ENCODE assay signal across 15 cellular contexts in genomic region chr3:120344349-120344748, GRCh38. TPM values are rescaled to one million over a fixed set of nuclear protein-coding genes. Genes with fewer than 3 reads are reported as not detected.
DNase-seq lines count a peak whose midpoint lies in the region; ATAC-seq, FAIRE-seq and TF ChIP-seq lines count a peak whose summit lies in the region.
"Had no signal": no experiment of that assay in that cellular context is flagged by ENCODE, and none has a peak within 500 bp of the region (broad histone marks: within the 10 kb centered on the region; RNA-seq: fewer than 3 reads in every experiment).

No MANE protein-coding gene starts in this region.

- CTCF ChIA-PET in A549 (lab: Yijun Ruan, JAX): interaction anchor here (1.0 to 1.3 kb wide), 2 partner anchors 24 to 74 kb away, joined by 3 read pairs; no protein-coding TSS in a partner anchor

- H3K9me3 ChIP-seq in A549 (peaks cover 15% of the 10 kb centered on the region), SU-DHL-6 (ENCODE audit: insufficient read depth, low read length) (peaks cover 34% of the 10 kb centered on the region; the same call in 1 of the 2 replicates)
- H3K9me3 ChIP-seq: SJSA1, vagina had no signal

- TF ChIP-seq CTCF in A549 (IDR thresholded peaks at IDR 0.05) (no peak), GM06990 (IDR thresholded peaks at IDR 0.05; ENCODE audit: insufficient read depth, low read length, poor library complexity, severe bottlenecking) (no peak), SU-DHL-6 (IDR thresholded peaks at IDR 0.05; ENCODE audit: insufficient read depth, low read length, poor library complexity, severe bottlenecking) (no peak), mesothelial cell of epicardium (IDR thresholded peaks at IDR 0.05; ENCODE audit: unreplicated experiment) (no peak)

- WGBS in A549 (ENCODE audit: missing lambda C conversion rate): 35% methylated on average over 1 of the region's 1 CpG

- H3K36me3 Mint-ChIP-seq in effector memory CD8-positive, alpha-beta T cell (ENCODE audit: insufficient read depth): peaks cover 29% of the 10 kb centered on the region
- peaks cover 23% of the 10 kb centered on the region for H3K36me3 Mint-ChIP-seq in mesothelial cell of epicardium

- DNase-seq in A549 (ENCODE audit: low read depth in 1 of 2, low spot score in 1 of 2) (no peak), GM06990 (ENCODE audit: extremely low read depth, insufficient read length) (peak; percentile 6), mesothelial cell of epicardium (ENCODE audit: low spot score in 2 of 2, unreplicated experiment in 2 of 2) (no peak), SHP77 treated with DMSO at 0.1 percent for 48 hours (lab: John Stamatoyannopoulos, UW) (no peak)
- DNase-seq in effector memory CD8-positive, alpha-beta T cell: no peak
- DNase-seq: cerebellar nuclear complex, islet precursor cell, NCI-H1092, NCI-H526 had no signal

- no peak overlapping the region for H3K9ac ChIP-seq in SU-DHL-6 (ENCODE audit: low read length)

- H3K79me2 ChIP-seq in SU-DHL-6 (ENCODE audit: insufficient read depth, low read length): peaks cover 94% of the 10 kb centered on the region

- TF ChIP-seq POLR2A in A549 (IDR thresholded peaks at IDR 0.05; ENCODE audit: low read length): no peak

- H3K27me3 ChIP-seq in GM06990 (replicated peaks; ENCODE audit: control insufficient read depth, insufficient read depth, low read length): no peaks in the 10 kb centered on the region
- no peaks in the 10 kb centered on the region for H3K27me3 ChIP-seq in SU-DHL-6 (ENCODE audit: low read length)
- H3K27me3 ChIP-seq: SJSA1, vagina had no signal

- H3K36me3 ChIP-seq in GM06990 (ENCODE audit: control insufficient read depth, insufficient read depth, low read length) (peaks cover 2% of the 10 kb centered on the region), SU-DHL-6 (ENCODE audit: low read length) (peaks cover 71% of the 10 kb centered on the region)
- H3K36me3 ChIP-seq: vagina had no signal

- peak overlapping the region; percentile 23; the same call in 1 of the 3 replicates for H3K4me2 ChIP-seq in A549
- H3K4me2 ChIP-seq in SU-DHL-6 (ENCODE audit: low read depth, low read length, poor library complexity, severe bottlenecking): peak overlapping the region; percentile 17

- H3K4me3 Mint-ChIP-seq in effector memory CD8-positive, alpha-beta T cell: peak overlapping the region; percentile 34 to 58
- no peak overlapping the region for H3K4me3 Mint-ChIP-seq in mesothelial cell of epicardium
- H3K4me3 Mint-ChIP-seq: CD14-positive monocyte had no signal

- peaks cover 33% of the 10 kb centered on the region for H3K4me1 ChIP-seq in A549

- no peak for TF ChIP-seq EP300 in A549 (IDR thresholded peaks at IDR 0.05)

- peaks cover 44 to 62% of the 10 kb centered on the region in 2 donors for H3K4me1 Mint-ChIP-seq in effector memory CD8-positive, alpha-beta T cell (ENCODE audit: low read depth in 2 of 2)
- H3K4me1 Mint-ChIP-seq in mesothelial cell of epicardium: peaks cover 30% of the 10 kb centered on the region

- no peak for FAIRE-seq in A549 (lab: Jason Lieb, UNC)

- no peaks in the 10 kb centered on the region for H3F3A ChIP-seq in SU-DHL-6 (ENCODE audit: insufficient read depth)

- no peak overlapping the region for H2AFZ ChIP-seq in SU-DHL-6 (ENCODE audit: low read depth, low read length, severe bottlenecking)

- H3K4me3 ChIP-seq in A549: no peak overlapping the region
- no peak overlapping the region for H3K4me3 ChIP-seq in GM06990 (replicated peaks; ENCODE audit: low read depth, low read length)
- H3K4me3 ChIP-seq in SU-DHL-6 (ENCODE audit: insufficient read depth, low read length, poor library complexity, severe bottlenecking): no peak overlapping the region
- H3K4me3 ChIP-seq: SJSA1, vagina had no signal

- H3K9me3 Mint-ChIP-seq in effector memory CD8-positive, alpha-beta T cell: no peaks in the 10 kb centered on the region
- peaks cover 7% of the 10 kb centered on the region for H3K9me3 Mint-ChIP-seq in mesothelial cell of epicardium

- H3K9me2 ChIP-seq in SU-DHL-6 (replicated peaks; ENCODE audit: insufficient read depth, low read length): no peaks in the 10 kb centered on the region

- ATAC-seq in A549 (no peak), GM21515 (IDR thresholded peaks at IDR 0.05; ENCODE audit: unreplicated experiment) (no peak), GM18520 (IDR thresholded peaks at IDR 0.05; ENCODE audit: unreplicated experiment) (no peak)
- ATAC-seq in effector memory CD8-positive, alpha-beta T cell (replicated peaks): peak; percentile 28

- POLR2A ChIA-PET in A549 (lab: Yijun Ruan, JAX): interaction anchor here (0.6 kb wide), 1 partner anchor 12 kb away, joined by 8 read pairs; no protein-coding TSS in a partner anchor

- H3K27ac Mint-ChIP-seq in effector memory CD8-positive, alpha-beta T cell: peak overlapping the region; percentile 33 to 75
- no peak overlapping the region for H3K27ac Mint-ChIP-seq in mesothelial cell of epicardium

- no peak overlapping the region for H3K27ac ChIP-seq in A549
- H3K27ac ChIP-seq in SU-DHL-6 (ENCODE audit: low read depth, low read length): no peak overlapping the region
- H3K27ac ChIP-seq: SJSA1, vagina had no signal

- TF ChIP-seq RAD21 in A549 (conservative IDR thresholded peaks at IDR 0.05 in 1 of 2, IDR thresholded peaks at IDR 0.05 in 1 of 2): no peak

- no peaks in the 10 kb centered on the region for H3K27me3 Mint-ChIP-seq in effector memory CD8-positive, alpha-beta T cell
- H3K27me3 Mint-ChIP-seq in mesothelial cell of epicardium (ENCODE audit: low read depth): no peaks in the 10 kb centered on the region

- peaks cover 9% of the 10 kb centered on the region; the same call in 1 of the 2 replicates for H4K20me1 ChIP-seq in SU-DHL-6 (ENCODE audit: low read depth, low read length)

TF ChIP-seq in A549, 52 proteins besides CTCF, POLR2A, EP300 and RAD21 (continues in another document):
- no peak for TF ChIP-seq KDM1A (IDR thresholded peaks at IDR 0.05; ENCODE audit: low read depth)
- TF ChIP-seq NR3C1 (IDR thresholded peaks at IDR 0.05): no peak
- no peak for TF ChIP-seq KDM5A (IDR thresholded peaks at IDR 0.05)
- TF ChIP-seq ELK1 (IDR thresholded peaks at IDR 0.05; ENCODE audit: low read depth, low read length): no peak
- no peak for TF ChIP-seq SMC3 (IDR thresholded peaks at IDR 0.05)
- TF ChIP-seq E2F6 (IDR thresholded peaks at IDR 0.05; ENCODE audit: borderline replicate concordance, low read depth): no peak
- no peak for TF ChIP-seq REST (IDR thresholded peaks at IDR 0.05)
- TF ChIP-seq MAFK (IDR thresholded peaks at IDR 0.05; ENCODE audit: partially characterized antibody): no peak
- TF ChIP-seq CHD4 (IDR thresholded peaks at IDR 0.05; ENCODE audit: borderline replicate concordance): no peak

RNA-seq across cellular contexts. Expression of gene LRRC58, which starts 4.8 kb away (rescaled TPM):
- polyA plus RNA-seq in A549 (2011; rRNA removed) (24.1 and 29.9 TPM in 2 replicates), A549 (2017; fragmentation: RNase III; extraction: RNeasy Plus Mini Kit Qiagen cat#74134 plus additional on column Dnase treatment) (13.2 to 15.4 TPM (median 14.8 TPM) in 3 replicates)
- 6.0 and 7.4 TPM in 2 replicates for polyA plus RNA-seq in A549 (2012; cell fraction: cytosol; rRNA removed)
- polyA plus RNA-seq in A549 (2012; cell fraction: nucleus; rRNA removed): 3.4 and 4.0 TPM in 2 replicates
- polyA minus RNA-seq in A549 (2011; rRNA and poly(A)+ RNA removed): 12.4 and 13.2 TPM in 2 replicates
- total RNA-seq in mesothelial cell of epicardium: 18.6 to 19.0 TPM (median 18.7 TPM) in 3 replicates

RNA-seq across cellular contexts. Expression of gene GPR156, which starts 59.3 kb away (rescaled TPM):
- polyA plus RNA-seq in A549 (2011; rRNA removed) (0.63 and 0.68 TPM in 2 replicates), A549 (2017; fragmentation: RNase III; extraction: RNeasy Plus Mini Kit Qiagen cat#74134 plus additional on column Dnase treatment) (0.43 to 0.54 TPM (median 0.47 TPM) in 3 replicates)
- 0.21 and 0.34 TPM in 2 replicates for polyA plus RNA-seq in A549 (2012; cell fraction: cytosol; rRNA removed)
- polyA plus RNA-seq in A549 (2012; cell fraction: nucleus; rRNA removed): 0.41 and 0.65 TPM in 2 replicates
- polyA minus RNA-seq in A549 (2011; rRNA and poly(A)+ RNA removed): 1.2 and 1.6 TPM in 2 replicates
- total RNA-seq in mesothelial cell of epicardium: 11.4 to 11.8 TPM (median 11.7 TPM) in 3 replicates
- total RNA-seq: vagina had no signal
- polyA plus RNA-seq: CD14-positive monocyte had no signal
